In genomic region chr5:127228540-127229184, GRCh38 we compare ENCODE assay signal across 9 cellular contexts.
DNase-seq lines count a peak whose midpoint lies in the region; ATAC-seq and TF ChIP-seq lines count a peak whose summit lies in the region.
"Had no signal": no experiment of that assay in that cellular context is flagged by ENCODE, and none has a peak within 500 bp of the region (broad histone marks: within the 10 kb centered on the region; RNA-seq: fewer than 3 reads in every experiment).

No MANE protein-coding gene starts in this region.

- H3K27me3 ChIP-seq in IMR-90 (ENCODE audit: control insufficient read depth, insufficient read depth, low read length) (peaks cover 20% of the 10 kb centered on the region), mucosa of rectum (ENCODE audit: control insufficient read depth in 2 of 2, insufficient read depth in 2 of 2, low read length in 2 of 2) (no peaks in the 10 kb centered on the region), MG63 (no peaks in the 10 kb centered on the region; the same call in 1 of the 2 replicates)
- H3K27me3 ChIP-seq: adrenal gland had no signal

- dilution Hi-C loops in IMR-90 (cut with HindIII; ENCODE audit: low sequenced_read_pairs, unreplicated experiment) = no loop called here

- H3K9ac ChIP-seq in IMR-90 (ENCODE audit: low read depth, low read length) (no peak overlapping the region), mucosa of rectum (ENCODE audit: low read depth in 1 of 2, low read length in 2 of 2) (peak overlapping the region; percentile 61 to 89)

- no peaks in the 10 kb centered on the region for H3K9me1 ChIP-seq in IMR-90 (ENCODE audit: insufficient read depth, low read length)

- H4K91ac ChIP-seq in IMR-90 (ENCODE audit: insufficient read depth, low read depth, low read length) = no peak overlapping the region

- no peak overlapping the region for H3K18ac ChIP-seq in IMR-90 (ENCODE audit: low read depth, low read length)

- H4K8ac ChIP-seq in IMR-90 (ENCODE audit: low read depth in 2 of 2, low read length in 2 of 2) = no peak overlapping the region

- no peak overlapping the region for H2BK15ac ChIP-seq in IMR-90 (ENCODE audit: low read depth, low read length)

- H4K20me1 ChIP-seq in IMR-90 (ENCODE audit: insufficient read depth, low read length) = no peaks in the 10 kb centered on the region

- H3K4me1 ChIP-seq in IMR-90 (ENCODE audit: control insufficient read depth, insufficient read depth, low read length) = no peaks in the 10 kb centered on the region
- peaks cover 0 to 4% of the 10 kb centered on the region in 2 donors for H3K4me1 ChIP-seq in mucosa of rectum (ENCODE audit: control insufficient read depth in 2 of 2, insufficient read depth in 2 of 2, low read length in 2 of 2)

- 35% methylated on average over 15 of the region's 18 CpGs; no CpG with 5 or more reads in 1 of the 2 experiments for WGBS in IMR-90 (ENCODE audit: extremely low coverage in 2 of 2, insufficient read length in 1 of 2), 2 experiments

- no peak overlapping the region for H3K56ac ChIP-seq in IMR-90 (ENCODE audit: extremely low read depth, insufficient read depth, low read length)

- intact Hi-C loops in IMR-90 (cut with micrococcal nuclease) = loop anchor here (5.0 kb wide), 1 partner anchor 381 kb away; no protein-coding TSS in a partner anchor

- H2BK5ac ChIP-seq in IMR-90 (ENCODE audit: low read depth, low read length, poor library complexity, severe bottlenecking) = no peak overlapping the region

- no peak overlapping the region for H2AK5ac ChIP-seq in IMR-90 (ENCODE audit: low read depth, low read length)

- H3K27ac ChIP-seq in IMR-90 (ENCODE audit: insufficient read depth, low read length) (no peak overlapping the region), coronary artery (peak overlapping the region in 1 of 2 donors; percentile 55), mucosa of rectum (ENCODE audit: low read depth in 2 of 2, low read length in 2 of 2) (peak overlapping the region; percentile 77 to 79)

- peak; percentile 8; the same call in 1 of the 2 replicates for ATAC-seq in IMR-90 (ENCODE audit: low read depth)

- DNase-seq in AG09309 (ENCODE audit: low read depth) = no peak
- no peak for DNase-seq in IMR-90
- no peak for DNase-seq in coronary artery (ENCODE audit: low spot score)
- no peak for DNase-seq in NAMALWA (ENCODE audit: low spot score)
- DNase-seq in MG63 = no peak
- no peak for DNase-seq in activated gamma-delta T cell (lab: John Stamatoyannopoulos, UW)
- DNase-seq in activated CD4-positive, alpha-beta T cell treated with anti-CD3 and anti-CD28 coated beads for 1 hour = no peak

- TF ChIP-seq CTCF in AG09309 (IDR thresholded peaks at IDR 0.05; ENCODE audit: control insufficient read depth, insufficient read depth, low read depth, low read length, missing control alignments) (no peak), IMR-90 (conservative IDR thresholded peaks at IDR 0.05; ENCODE audit: low read depth, low read length) (no peak), coronary artery (IDR thresholded peaks at IDR 0.05) (no peak)

- H3K9me3 ChIP-seq in IMR-90 (ENCODE audit: control insufficient read depth, insufficient read depth, low read length) = no peaks in the 10 kb centered on the region
- no peaks in the 10 kb centered on the region for H3K9me3 ChIP-seq in mucosa of rectum (ENCODE audit: control insufficient read depth in 2 of 2, low read length in 2 of 2)
- no peaks in the 10 kb centered on the region for H3K9me3 ChIP-seq in MG63
- H3K9me3 ChIP-seq: adrenal gland had no signal

- TF ChIP-seq RAD21 in IMR-90 (IDR thresholded peaks at IDR 0.05; ENCODE audit: low read length) = no peak

- no peak overlapping the region for H2AK9ac ChIP-seq in IMR-90 (replicated peaks; ENCODE audit: low read depth, low read length, poor library complexity)

- CTCF ChIA-PET in IMR-90 (lab: Yijun Ruan, JAX) = interaction anchor here (0.6 kb wide), 1 partner anchor 436 kb away, joined by 4 read pairs; no protein-coding TSS in a partner anchor

- no peaks in the 10 kb centered on the region for H3K79me1 ChIP-seq in IMR-90 (ENCODE audit: low read depth in 1 of 2, low read length in 2 of 2)

- no peak overlapping the region for H3K23ac ChIP-seq in IMR-90 (ENCODE audit: low read depth, low read length)

- no peak overlapping the region for H2BK20ac ChIP-seq in IMR-90 (ENCODE audit: low read depth, low read length)

- no TSS peak for BruUV-seq in IMR-90 (replicated peaks; lab: Mats Ljungman, UMichigan)

- H3K4me3 ChIP-seq in AG09309 (ENCODE audit: control insufficient read depth, low read depth, low read length) (peak overlapping the region; percentile 56), IMR-90 (ENCODE audit: insufficient read depth, low read depth, low read length) (peak overlapping the region; percentile 47), coronary artery (peak overlapping the region; percentile 73), mucosa of rectum (ENCODE audit: low read length in 2 of 2) (peak overlapping the region; percentile 73 to 75), MG63 (no peak overlapping the region)

- H3K4ac ChIP-seq in IMR-90 (ENCODE audit: low read depth, low read length) = no peak overlapping the region

- no peak overlapping the region for H3K14ac ChIP-seq in IMR-90 (replicated peaks; ENCODE audit: low read depth, low read length)

- H3K4me2 ChIP-seq in IMR-90 (ENCODE audit: low read depth, low read length) = peak overlapping the region; percentile 25

- no peak for TF ChIP-seq POLR2A in IMR-90 (IDR thresholded peaks at IDR 0.05; ENCODE audit: low read depth, low read length)

- no peak overlapping the region for H4K5ac ChIP-seq in IMR-90 (ENCODE audit: low read depth, low read length)

- POLR2A ChIA-PET in IMR-90 (lab: Charles Lee; ENCODE audit: unreplicated experiment) = no interaction called here

- H3K36me3 ChIP-seq in IMR-90 (ENCODE audit: control insufficient read depth, insufficient read depth, low read length) = no peaks in the 10 kb centered on the region
- H3K36me3 ChIP-seq in mucosa of rectum (ENCODE audit: control insufficient read depth in 2 of 2, insufficient read depth in 2 of 2, low read length in 2 of 2) = peaks cover 0 to 6% of the 10 kb centered on the region in 2 donors
- H3K36me3 ChIP-seq in MG63 = no peaks in the 10 kb centered on the region
- H3K36me3 ChIP-seq: adrenal gland had no signal

- in situ Hi-C loops in IMR-90 (cut with MboI; ENCODE audit: low sequenced_read_pairs) = no loop called here

- no peak overlapping the region for H2BK120ac ChIP-seq in IMR-90 (ENCODE audit: low read depth, low read length)

- H2AFZ ChIP-seq in IMR-90 (replicated peaks; ENCODE audit: low read length, poor library complexity) = peak overlapping the region; percentile 91

TF ChIP-seq in IMR-90, 13 proteins besides CTCF, POLR2A, EP300 and RAD21:
- TF ChIP-seq FOS (IDR thresholded peaks at IDR 0.05; ENCODE audit: low read depth, low read length) (no peak), MAZ (IDR thresholded peaks at IDR 0.05; ENCODE audit: borderline replicate concordance, low read depth, low read length) (no peak), ELK1 (IDR thresholded peaks at IDR 0.05; ENCODE audit: borderline replicate concordance, low read depth, low read length) (no peak), BHLHE40 (IDR thresholded peaks at IDR 0.05; ENCODE audit: low read depth, low read length) (no peak), CEBPB (IDR thresholded peaks at IDR 0.05; ENCODE audit: low read depth, low read length) (no peak), USF2 (IDR thresholded peaks at IDR 0.05; ENCODE audit: low read depth, low read length) (no peak), CHD1 (IDR thresholded peaks at IDR 0.05; ENCODE audit: low read depth, low read length) (no peak), RCOR1 (IDR thresholded peaks at IDR 0.05; ENCODE audit: insufficient replicate concordance, low read length) (no peak), NFE2L2 (IDR thresholded peaks at IDR 0.05; ENCODE audit: low read depth, low read length) (no peak), MAFK (IDR thresholded peaks at IDR 0.05; ENCODE audit: low read depth, low read length) (no peak), RFX5 (IDR thresholded peaks at IDR 0.05; ENCODE audit: low read depth, low read length) (no peak), SMC3 (IDR thresholded peaks at IDR 0.05; ENCODE audit: low read depth, low read length) (no peak), MXI1 (IDR thresholded peaks at IDR 0.05; ENCODE audit: borderline replicate concordance, low read depth, low read length) (no peak)
